ENCODE assay signal across 31 cellular contexts in genomic region chr1:59512702-59513101, GRCh38.
"Had no signal": no experiment of that assay in that cellular context is flagged by ENCODE, and none has a peak within 500 bp of the region (broad histone marks: within the 10 kb centered on the region; RNA-seq: fewer than 3 reads in every experiment).

No MANE protein-coding gene starts in this region.

- H3K4me1 ChIP-seq: ascending aorta had no signal

- H3K27ac ChIP-seq: cardiac muscle cell, WERI-Rb-1 had no signal

- H3K27me3 ChIP-seq: ascending aorta, cardiac muscle cell had no signal

- H3K9me3 ChIP-seq: ascending aorta had no signal

- H3K4me3 ChIP-seq: ascending aorta, cardiac muscle cell had no signal

- DNase-seq: activated CD4-positive, alpha-beta memory T cell treated with anti-CD3 and anti-CD28 coated beads, Interleukin-2, amount 10 ng/mL, durations not matched to agents 7 days and 5 days; activated CD4-positive, alpha-beta T cell treated with anti-CD3 and anti-CD28 coated beads for 1 hour; activated CD4-positive, alpha-beta T cell treated with anti-CD3 and anti-CD28 coated beads for 36 hours; activated CD4-positive, alpha-beta T cell treated with anti-CD3 and anti-CD28 coated beads for 48 hours; activated CD4-positive, alpha-beta T cell treated with anti-CD3 and anti-CD28 coated beads, Interleukin-2, amount 10 ng/mL, durations not matched to agents 7 days and 5 days; activated CD4-positive, alpha-beta T cell treated with anti-CD3 and anti-CD28 coated beads, Interleukin-2, amount 50 U/mL, for 48 hours; activated CD4-positive, CD25-positive, alpha-beta regulatory T cell; activated CD8-positive, alpha-beta memory T cell treated with anti-CD3 and anti-CD28 coated beads for 24 hours; activated CD8-positive, alpha-beta memory T cell treated with anti-CD3 and anti-CD28 coated beads, Interleukin-2, amount 10 ng/mL, durations not matched to agents 7 days and 5 days; activated CD8-positive, alpha-beta memory T cell treated with anti-CD3 and anti-CD28 coated beads, Interleukin-2, amount 50 U/mL, for 48 hours; activated CD8-positive, alpha-beta T cell treated with anti-CD3 and anti-CD28 coated beads, Interleukin-2, amount 10 ng/mL, durations not matched to agents 7 days and 5 days; activated effector memory CD4-positive, alpha-beta T cell treated with Interleukin-2 at 50 U/mL for 16 hours; activated gamma-delta T cell; activated naive CD4-positive, alpha-beta T cell treated with anti-CD3 and anti-CD28 coated beads, Interleukin-2, amount 10 ng/mL, durations not matched to agents 7 days and 5 days; activated naive CD4-positive, alpha-beta T cell treated with Interleukin-2 at 50 U/mL for 16 hours; activated naive CD8-positive, alpha-beta T cell treated with anti-CD3 and anti-CD28 coated beads, Interleukin-2, amount 10 ng/mL, durations not matched to agents 7 days and 5 days; activated naive CD8-positive, alpha-beta T cell treated with anti-CD3 and anti-CD28 coated beads, Interleukin-2, amount 50 U/mL, for 24 hours; activated T-cell treated with anti-CD3 and anti-CD28 coated beads, Interleukin-2, amount 50 U/mL, for 24 hours; activated T-cell treated with anti-CD3 and anti-CD28 coated beads, Interleukin-2, amount 50 U/mL, for 48 hours; amygdala; anterior cingulate cortex; caudate nucleus; cerebellar nuclear complex; T-helper 1 cell; T-helper 2 cell; T-helper 9 cell; WERI-Rb-1 had no signal

- H3K36me3 ChIP-seq: ascending aorta, cardiac muscle cell had no signal

- ATAC-seq: activated CD4-positive, alpha-beta T cell treated with anti-CD3 and anti-CD28 coated beads for 36 hours; activated CD4-positive, CD25-positive, alpha-beta regulatory T cell treated with anti-CD3 and anti-CD28 coated beads, Interleukin-2, amount 50 U/mL, for 24 hours; activated CD8-positive, alpha-beta memory T cell treated with anti-CD3 and anti-CD28 coated beads, Interleukin-2, amount 10 ng/mL, durations not matched to agents 7 days and 5 days; activated CD8-positive, alpha-beta T cell treated with anti-CD3 and anti-CD28 coated beads, Interleukin-2, amount 10 ng/mL, durations not matched to agents 7 days and 5 days; activated naive CD8-positive, alpha-beta T cell treated with anti-CD3 and anti-CD28 coated beads, Interleukin-2, amount 50 U/mL, for 24 hours; WTC11 had no signal
